ENCODE assay signal across 12 cellular contexts in genomic region chr16:87957296-87958069, GRCh38. TPM values are rescaled to one million over a fixed set of nuclear protein-coding genes. Genes with fewer than 3 reads are reported as not detected.
A peak's percentile ranks its signal among the peaks of the same experiment; 100 is the strongest.
DNase-seq lines count a peak whose midpoint lies in the region; ATAC-seq and TF ChIP-seq lines count a peak whose summit lies in the region.
"Had no signal": no experiment of that assay in that cellular context is flagged by ENCODE, and none has a peak within 500 bp of the region (broad histone marks: within the 10 kb centered on the region; RNA-seq: fewer than 3 reads in every experiment).

No MANE protein-coding gene starts in this region.

- intact Hi-C loops in left ventricle myocardium inferior (cut with micrococcal nuclease) (no loop called here), left ventricle myocardium superior (cut with micrococcal nuclease) (no loop called here)

- H3K36me3 Mint-ChIP-seq in activated CD4-positive, alpha-beta memory T cell treated with anti-CD3 and anti-CD28 coated beads, Interleukin-2, amount 10 ng/mL, durations not matched to agents 7 days and 5 days (ENCODE audit: low read depth) = peaks cover 41% of the 10 kb centered on the region
- no peaks in the 10 kb centered on the region for H3K36me3 Mint-ChIP-seq in glutamatergic neuron (ENCODE audit: unreplicated experiment)

- peak overlapping the region; percentile 74 for H3K4me3 Mint-ChIP-seq in activated CD4-positive, alpha-beta memory T cell treated with anti-CD3 and anti-CD28 coated beads, Interleukin-2, amount 10 ng/mL, durations not matched to agents 7 days and 5 days
- H3K4me3 Mint-ChIP-seq in glutamatergic neuron (ENCODE audit: unreplicated experiment) = peak overlapping the region; percentile 61

- ATAC-seq in GM21423 (IDR thresholded peaks at IDR 0.05; ENCODE audit: unreplicated experiment) (no peak), left ventricle myocardium superior (no peak)
- ATAC-seq: gastroesophageal sphincter had no signal

- H3K27me3 ChIP-seq in left ventricle myocardium inferior (ENCODE audit: low read depth) = no peaks in the 10 kb centered on the region
- H3K27me3 ChIP-seq in right atrium auricular region = no peaks in the 10 kb centered on the region
- no peaks in the 10 kb centered on the region for H3K27me3 ChIP-seq in subcutaneous abdominal adipose tissue (ENCODE audit: control insufficient read depth in 5 of 5, insufficient read depth in 4 of 5, low read length in 5 of 5)
- H3K27me3 ChIP-seq: gastroesophageal sphincter had no signal

- DNase-seq in left ventricle myocardium inferior = no peak
- no peak for DNase-seq in right atrium auricular region (ENCODE audit: low spot score)
- no peak for DNase-seq in activated CD4-positive, alpha-beta memory T cell treated with anti-CD3 and anti-CD28 coated beads, Interleukin-2, amount 10 ng/mL, durations not matched to agents 7 days and 5 days
- DNase-seq in glutamatergic neuron = no peak
- DNase-seq in middle frontal gyrus (ENCODE audit: extremely low spot score, low spot score) = no peak
- no peak for DNase-seq in left ventricle myocardium superior
- DNase-seq: GDM1, NCI-H1048 had no signal

- no peaks in the 10 kb centered on the region for H3K27me3 Mint-ChIP-seq in activated CD4-positive, alpha-beta memory T cell treated with anti-CD3 and anti-CD28 coated beads, Interleukin-2, amount 10 ng/mL, durations not matched to agents 7 days and 5 days
- peaks cover 5% of the 10 kb centered on the region for H3K27me3 Mint-ChIP-seq in glutamatergic neuron (ENCODE audit: unreplicated experiment)

- peak overlapping the region; percentile 97 for H3K27ac Mint-ChIP-seq in activated CD4-positive, alpha-beta memory T cell treated with anti-CD3 and anti-CD28 coated beads, Interleukin-2, amount 10 ng/mL, durations not matched to agents 7 days and 5 days
- H3K27ac Mint-ChIP-seq in glutamatergic neuron (ENCODE audit: unreplicated experiment) = peak overlapping the region; percentile 87

- H3K4me1 ChIP-seq in left ventricle myocardium inferior (peaks cover 72% of the 10 kb centered on the region), right atrium auricular region (peaks cover 0 to 53% of the 10 kb centered on the region in 2 donors), subcutaneous abdominal adipose tissue (ENCODE audit: control insufficient read depth in 5 of 5, insufficient read depth in 5 of 5, low read length in 5 of 5) (peaks cover 17 to 74% (median 47%) of the 10 kb centered on the region in 5 donors)

- POLR2A ChIA-PET in activated CD4-positive, alpha-beta memory T cell treated with anti-CD3 and anti-CD28 coated beads, Interleukin-2, amount 10 ng/mL, durations not matched to agents 7 days and 5 days (lab: Charles Lee) = interaction anchor here (1.3 to 1.7 kb wide), 8 partner anchors 8 to 473 kb away, joined by 3 to 7 read pairs (median 6); no protein-coding TSS in a partner anchor

- H3K36me3 ChIP-seq in left ventricle myocardium inferior (peaks cover 3% of the 10 kb centered on the region), right atrium auricular region (no peaks in the 10 kb centered on the region), subcutaneous abdominal adipose tissue (ENCODE audit: control insufficient read depth in 5 of 5, insufficient read depth in 5 of 5, low read length in 5 of 5) (peaks cover 0 to 12% (median 6%) of the 10 kb centered on the region in 5 donors)

- no peaks in the 10 kb centered on the region for H3K9me3 Mint-ChIP-seq in activated CD4-positive, alpha-beta memory T cell treated with anti-CD3 and anti-CD28 coated beads, Interleukin-2, amount 10 ng/mL, durations not matched to agents 7 days and 5 days
- peaks cover 6% of the 10 kb centered on the region for H3K9me3 Mint-ChIP-seq in glutamatergic neuron (ENCODE audit: unreplicated experiment)

- peaks cover 79% of the 10 kb centered on the region for H3K4me1 Mint-ChIP-seq in activated CD4-positive, alpha-beta memory T cell treated with anti-CD3 and anti-CD28 coated beads, Interleukin-2, amount 10 ng/mL, durations not matched to agents 7 days and 5 days
- H3K4me1 Mint-ChIP-seq in glutamatergic neuron (ENCODE audit: low read depth, unreplicated experiment) = peaks cover 35% of the 10 kb centered on the region

- peak overlapping the region; percentile 50 for H3K27ac ChIP-seq in left ventricle myocardium inferior (replicated peaks)
- peak overlapping the region in 1 of 2 donors; percentile 95 for H3K27ac ChIP-seq in right atrium auricular region
- H3K27ac ChIP-seq in subcutaneous abdominal adipose tissue (ENCODE audit: low read depth, low read length) = peak overlapping the region; percentile 92

- TF ChIP-seq CTCF in left ventricle myocardium inferior (IDR thresholded peaks at IDR 0.05; ENCODE audit: borderline replicate concordance) (no peak), right atrium auricular region (IDR thresholded peaks at IDR 0.05) (no peak), glutamatergic neuron (IDR thresholded peaks at IDR 0.05; ENCODE audit: partially characterized antibody, unreplicated experiment) (no peak)

- H3K4me3 ChIP-seq in left ventricle myocardium inferior = peak overlapping the region; percentile 21
- H3K4me3 ChIP-seq in right atrium auricular region = no peak overlapping the region
- H3K4me3 ChIP-seq in subcutaneous abdominal adipose tissue (ENCODE audit: low read depth in 1 of 5, low read length in 5 of 5) = peak overlapping the region; percentile 12 to 61 (median 41)

- H3K9me3 ChIP-seq in left ventricle myocardium inferior (replicated peaks) (no peaks in the 10 kb centered on the region), right atrium auricular region (no peaks in the 10 kb centered on the region), subcutaneous abdominal adipose tissue (ENCODE audit: control insufficient read depth in 5 of 5, low read length in 5 of 5) (no peaks in the 10 kb centered on the region)
- H3K9me3 ChIP-seq: gastroesophageal sphincter had no signal

- peak overlapping the region in 3 of 5 donors; percentile 2 to 65 (median 39) for H3K9ac ChIP-seq in subcutaneous abdominal adipose tissue (ENCODE audit: low read length in 5 of 5)

- CTCF ChIA-PET in activated CD4-positive, alpha-beta memory T cell treated with anti-CD3 and anti-CD28 coated beads, Interleukin-2, amount 10 ng/mL, durations not matched to agents 7 days and 5 days (lab: Charles Lee) = interaction anchor here (1.0 to 1.1 kb wide), 2 partner anchors 8 to 178 kb away, joined by 3 to 4 read pairs; no protein-coding TSS in a partner anchor

RNA-seq across cellular contexts. Expression of gene BANP, which starts 6.2 kb away (rescaled TPM):
- total RNA-seq in left ventricle myocardium inferior = 12.6 TPM
- 10 to 100 TPM; 10.4 to 14.4 TPM for total RNA-seq in right atrium auricular region
- total RNA-seq in activated CD4-positive, alpha-beta memory T cell treated with anti-CD3 and anti-CD28 coated beads, Interleukin-2, amount 10 ng/mL, durations not matched to agents 7 days and 5 days = 10 to 100 TPM; 33.6 to 38.9 TPM
- 25.5 TPM for total RNA-seq in glutamatergic neuron (ENCODE audit: unreplicated experiment)
- 15.5 TPM for total RNA-seq in left ventricle myocardium superior

RNA-seq across cellular contexts. Expression of gene CA5A, which starts 21.2 kb away (rescaled TPM):
- not detected for total RNA-seq in left ventricle myocardium inferior
- not detected for total RNA-seq in right atrium auricular region
- not detected for total RNA-seq in activated CD4-positive, alpha-beta memory T cell treated with anti-CD3 and anti-CD28 coated beads, Interleukin-2, amount 10 ng/mL, durations not matched to agents 7 days and 5 days
- not detected for total RNA-seq in glutamatergic neuron (ENCODE audit: unreplicated experiment)
- total RNA-seq in left ventricle myocardium superior = not detected
- total RNA-seq: gastroesophageal sphincter, kidney epithelial cell had no signal

Comparison
In these comparisons a context has a peak if more than half of its experiments do, and no peak if none do; other contexts are left out.
1. H3K4me3 ChIP-seq: peak in left ventricle myocardium inferior (single experiment) and subcutaneous abdominal adipose tissue (5 of 5); none in right atrium auricular region (0 of 2).